In genomic region chr12:65501093-65501621, GRCh38 we compare ENCODE assay signal across 17 cellular contexts.
DNase-seq lines count a peak whose midpoint lies in the region; ATAC-seq and TF ChIP-seq lines count a peak whose summit lies in the region.
"Had no signal": no experiment of that assay in that cellular context is flagged by ENCODE, and none has a peak within 500 bp of the region (broad histone marks: within the 10 kb centered on the region; RNA-seq: fewer than 3 reads in every experiment).

No MANE protein-coding gene starts in this region.

- no peaks in the 10 kb centered on the region for H3K36me3 Mint-ChIP-seq in HFFc6 (ENCODE audit: low read depth)
- H3K36me3 Mint-ChIP-seq: activated naive CD4-positive, alpha-beta T cell treated with anti-CD3 and anti-CD28 coated beads, Interleukin-2, amount 10 ng/mL, durations not matched to agents 7 days and 5 days; natural killer cell had no signal

- WGBS in smooth muscle cell (ENCODE audit: low lambda C conversion rate), result 55% methylated on average over 6 of the region's 6 CpGs

- TF ChIP-seq CTCF in HFFc6 (IDR thresholded peaks at IDR 0.05), result no peak
- TF ChIP-seq CTCF in fibroblast of lung (conservative IDR thresholded peaks at IDR 0.05 in 1 of 2, IDR thresholded peaks at IDR 0.05 in 1 of 2; ENCODE audit: low read depth in 1 of 2, low read length in 2 of 2), result no peak
- TF ChIP-seq CTCF in left lung (IDR thresholded peaks at IDR 0.05), result no peak
- no peak for TF ChIP-seq CTCF in smooth muscle cell (IDR thresholded peaks at IDR 0.05; ENCODE audit: borderline replicate concordance, insufficient read depth, poor library complexity, severe bottlenecking)
- TF ChIP-seq CTCF in GM20000 (IDR thresholded peaks at IDR 0.05; ENCODE audit: extremely low read depth, missing control alignments), result no peak

- peak overlapping the region; percentile 1 for H3K4me2 ChIP-seq in fibroblast of lung (ENCODE audit: extremely low read depth, insufficient read depth, low read length)
- H3K4me2 ChIP-seq in smooth muscle cell, result peak overlapping the region; percentile 78

- DNase-seq in HFFc6 (no peak), fibroblast of lung (ENCODE audit: low read depth in 2 of 2) (peak; percentile 55 to 63), left lung (no peak), smooth muscle cell (lab: John Stamatoyannopoulos, UW; ENCODE audit: unreplicated experiment) (no peak), NCI-H1105 (lab: John Stamatoyannopoulos, UW) (no peak), GM20000 (ENCODE audit: low spot score) (no peak), H4 (ENCODE audit: low spot score) (no peak)
- DNase-seq: activated naive CD4-positive, alpha-beta T cell treated with anti-CD3 and anti-CD28 coated beads, Interleukin-2, amount 10 ng/mL, durations not matched to agents 7 days and 5 days; endodermal cell; kidney glomerular epithelial cell; natural killer cell; NCI-H146; NCI-H524; stimulated activated naive CD4-positive, alpha-beta T cell treated with Interleukin-2 at 50 U/mL for 16 hours; WERI-Rb-1 had no signal

- peak overlapping the region; percentile 38 for H3K4me3 Mint-ChIP-seq in HFFc6
- H3K4me3 Mint-ChIP-seq: activated naive CD4-positive, alpha-beta T cell treated with anti-CD3 and anti-CD28 coated beads, Interleukin-2, amount 10 ng/mL, durations not matched to agents 7 days and 5 days; endodermal cell; natural killer cell had no signal

- H3K79me2 ChIP-seq in fibroblast of lung (ENCODE audit: control insufficient read depth, insufficient read depth, low read length) (no peaks in the 10 kb centered on the region), smooth muscle cell (ENCODE audit: low read depth) (no peaks in the 10 kb centered on the region)

- H3K36me3 ChIP-seq in fibroblast of lung (ENCODE audit: control insufficient read depth, insufficient read depth, low read length), result no peaks in the 10 kb centered on the region
- H3K36me3 ChIP-seq in left lung, result no peaks in the 10 kb centered on the region
- no peaks in the 10 kb centered on the region for H3K36me3 ChIP-seq in smooth muscle cell (ENCODE audit: low read depth)
- H3K36me3 ChIP-seq: WERI-Rb-1 had no signal

- H3K9me3 ChIP-seq in fibroblast of lung (ENCODE audit: control insufficient read depth, insufficient read depth, low read depth, low read length) (no peaks in the 10 kb centered on the region), left lung (no peaks in the 10 kb centered on the region), smooth muscle cell (replicated peaks; ENCODE audit: low read depth) (no peaks in the 10 kb centered on the region)

- H3K27ac ChIP-seq in fibroblast of lung (ENCODE audit: insufficient read depth, low read length) (no peak overlapping the region), left lung (no peak overlapping the region), smooth muscle cell (ENCODE audit: low read depth) (peak overlapping the region; percentile 94)
- H3K27ac ChIP-seq: skin epidermis, WERI-Rb-1 had no signal

- peaks cover 51% of the 10 kb centered on the region for H3K4me1 Mint-ChIP-seq in HFFc6 (ENCODE audit: low read depth)
- H3K4me1 Mint-ChIP-seq: activated naive CD4-positive, alpha-beta T cell treated with anti-CD3 and anti-CD28 coated beads, Interleukin-2, amount 10 ng/mL, durations not matched to agents 7 days and 5 days; endodermal cell; natural killer cell had no signal

- H3F3A ChIP-seq in smooth muscle cell (ENCODE audit: low read depth), result peaks cover 19% of the 10 kb centered on the region

- H3K27me3 ChIP-seq in fibroblast of lung (ENCODE audit: control insufficient read depth, insufficient read depth, low read length), result no peaks in the 10 kb centered on the region
- H3K27me3 ChIP-seq in left lung, result no peaks in the 10 kb centered on the region
- H3K27me3 ChIP-seq in smooth muscle cell (ENCODE audit: low read depth), result no peaks in the 10 kb centered on the region

- peak overlapping the region; percentile 56 for H3K27ac Mint-ChIP-seq in HFFc6
- H3K27ac Mint-ChIP-seq: activated naive CD4-positive, alpha-beta T cell treated with anti-CD3 and anti-CD28 coated beads, Interleukin-2, amount 10 ng/mL, durations not matched to agents 7 days and 5 days; endodermal cell; natural killer cell had no signal

- peak; percentile 25 for ATAC-seq in left lung
- no peak for ATAC-seq in GM21576 (IDR thresholded peaks at IDR 0.05; ENCODE audit: unreplicated experiment)
- ATAC-seq: natural killer cell had no signal

- no peaks in the 10 kb centered on the region for H4K20me1 ChIP-seq in fibroblast of lung (ENCODE audit: control insufficient read depth, extremely low read depth, insufficient read depth, low read length)
- no peaks in the 10 kb centered on the region for H4K20me1 ChIP-seq in smooth muscle cell (ENCODE audit: low read depth)

- H3K27me3 Mint-ChIP-seq in HFFc6 (ENCODE audit: insufficient read depth), result no peaks in the 10 kb centered on the region

- H3K9ac ChIP-seq in fibroblast of lung (ENCODE audit: insufficient read depth, low read length) (no peak overlapping the region), smooth muscle cell (ENCODE audit: low read depth) (no peak overlapping the region)

- H3K9me3 Mint-ChIP-seq in HFFc6, result no peaks in the 10 kb centered on the region
- H3K9me3 Mint-ChIP-seq: activated naive CD4-positive, alpha-beta T cell treated with anti-CD3 and anti-CD28 coated beads, Interleukin-2, amount 10 ng/mL, durations not matched to agents 7 days and 5 days; endodermal cell; natural killer cell had no signal

- H3K4me3 ChIP-seq in fibroblast of lung (replicated peaks in 1 of 4; ENCODE audit: control extremely low read depth in 1 of 4, insufficient read depth in 1 of 4, low read depth in 3 of 4, low read length in 4 of 4) (no peak overlapping the region), left lung (no peak overlapping the region), smooth muscle cell (no peak overlapping the region)
- H3K4me3 ChIP-seq: skin epidermis had no signal

- intact Hi-C loops in left lung (cut with DNase I), result no loop called here

- no peak overlapping the region for H2AFZ ChIP-seq in fibroblast of lung (ENCODE audit: low read length)
- no peak overlapping the region for H2AFZ ChIP-seq in smooth muscle cell (ENCODE audit: low read depth)

- peaks cover 14% of the 10 kb centered on the region for H3K4me1 ChIP-seq in fibroblast of lung (ENCODE audit: control insufficient read depth, extremely low read depth, insufficient read depth, low read length)
- peaks cover 5 to 8% of the 10 kb centered on the region in 2 donors for H3K4me1 ChIP-seq in left lung
- peaks cover 8% of the 10 kb centered on the region for H3K4me1 ChIP-seq in smooth muscle cell (ENCODE audit: low read depth)

Comparison
In these comparisons a context has a peak if more than half of its experiments do, and no peak if none do; other contexts are left out.
1. DNase-seq: peak in fibroblast of lung (2 of 2); none in HFFc6 (single experiment), left lung (0 of 2), smooth muscle cell (single experiment), NCI-H1105 (single experiment), GM20000 (single experiment) and H4 (single experiment).